ENCODE assay signal across 8 cellular contexts in the genomic region with DNA sequence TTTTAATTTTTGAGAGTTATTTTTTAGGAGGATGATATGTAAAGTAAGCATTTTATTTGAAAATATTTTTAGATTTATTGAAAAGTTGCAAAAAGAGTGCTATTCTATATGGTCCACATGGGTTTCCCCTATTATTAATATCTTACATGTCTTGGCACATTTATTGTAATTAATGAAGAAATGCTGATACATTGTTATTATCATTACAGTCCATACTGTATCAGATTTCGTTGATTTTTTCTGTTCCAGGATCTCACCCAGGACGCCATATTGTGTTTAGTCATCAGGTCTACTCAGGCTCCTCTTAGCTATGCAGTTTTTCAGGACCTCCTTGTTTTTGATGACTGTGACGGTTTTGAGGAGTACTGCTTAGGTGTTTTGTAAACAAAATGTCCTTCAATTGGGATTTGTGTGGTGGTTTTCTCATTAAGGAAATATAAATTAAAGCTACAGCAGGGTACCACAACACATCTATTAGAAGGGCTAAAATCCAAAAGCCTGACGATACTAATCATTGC.
"Had no signal": no experiment of that assay in that cellular context is flagged by ENCODE, and none has a peak within 500 bp of the region (broad histone marks: within the 10 kb centered on the region; RNA-seq: fewer than 3 reads in every experiment).

No MANE protein-coding gene starts in this region.

- DNase-seq: HFFc6, KG1 had no signal

- FAIRE-seq: H1, H54 had no signal

- H3K9me3 ChIP-seq: HAP-1 had no signal

- H3K4me2 ChIP-seq: GM23338 had no signal

- H3K4me1 ChIP-seq: HAP-1 had no signal

- H3K36me3 ChIP-seq: HAP-1 had no signal

- H3K4me3 ChIP-seq: GM23338, HAP-1 had no signal

- H2AFZ ChIP-seq: GM23338 had no signal

- ATAC-seq: GM23338, HCT116 had no signal

- H3K27ac ChIP-seq: HL-60 had no signal
